In the genomic region with DNA sequence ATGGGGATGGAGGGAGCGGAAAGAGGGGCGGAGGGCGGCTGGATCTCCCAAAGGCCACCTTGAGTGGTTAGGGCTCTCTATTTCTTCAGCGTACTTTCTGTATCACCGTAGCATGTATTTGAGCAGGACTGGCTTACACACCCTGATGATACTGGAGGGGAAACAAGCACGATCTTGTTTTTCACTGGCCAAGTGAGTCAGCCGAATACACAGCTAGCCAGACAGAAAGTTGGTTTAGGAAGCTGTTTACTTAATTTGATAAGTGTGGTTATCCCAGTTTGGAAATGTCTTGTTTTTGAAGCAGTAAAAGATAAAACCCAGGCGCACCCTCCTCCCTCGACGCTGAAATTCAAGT, we compare ENCODE assay signal across 8 cellular contexts. TPM values are rescaled to one million over a fixed set of nuclear protein-coding genes. Genes with fewer than 3 reads are reported as not detected.
A peak's percentile ranks its signal among the peaks of the same experiment; 100 is the strongest.
DNase-seq lines count a peak whose midpoint lies in the region; TF ChIP-seq lines count a peak whose summit lies in the region.

No MANE protein-coding gene starts in this region.

- H3K27ac Mint-ChIP-seq in stimulated activated naive CD8-positive, alpha-beta T cell treated with anti-CD3 and anti-CD28 coated beads, Interleukin-15, Interleukin-2, amounts not matched to agents 100 ng/mL and 50 ng/mL, for 24 hours, result peak overlapping the region; percentile 94

- H3K36me3 Mint-ChIP-seq in stimulated activated naive CD8-positive, alpha-beta T cell treated with anti-CD3 and anti-CD28 coated beads, Interleukin-15, Interleukin-2, amounts not matched to agents 100 ng/mL and 50 ng/mL, for 24 hours (ENCODE audit: low read depth), result peaks cover 11% of the 10 kb centered on the region

- peaks cover 40% of the 10 kb centered on the region for H3K4me1 ChIP-seq in Loucy (ENCODE audit: insufficient read depth, low read length, poor library complexity, severe bottlenecking)
- H3K4me1 ChIP-seq in breast epithelium, result peaks cover 0 to 6% of the 10 kb centered on the region in 2 donors

- POLR2A ChIA-PET in HEK293T (lab: Yijun Ruan, JAX), result interaction anchor here (0.6 to 2.2 kb wide), 18 partner anchors 9 to 1504 kb away, joined by 3 to 17 read pairs (median 4); a partner anchor contains a TSS

- TF ChIP-seq POLR2A in breast epithelium (IDR thresholded peaks at IDR 0.05), result no peak

- H3K27me3 ChIP-seq in Loucy (ENCODE audit: insufficient read depth, low read length, poor library complexity, severe bottlenecking), result no peaks in the 10 kb centered on the region
- no peaks in the 10 kb centered on the region for H3K27me3 ChIP-seq in breast epithelium
- no peaks in the 10 kb centered on the region for H3K27me3 ChIP-seq in layer of hippocampus (ENCODE audit: control insufficient read depth, insufficient read depth, low read length)

- CTCF ChIA-PET in HEK293T (lab: Yijun Ruan, JAX), result interaction anchor here (0.6 to 1.2 kb wide), 3 partner anchors 9 to 889 kb away, joined by 3 to 4 read pairs (median 3); no protein-coding TSS in a partner anchor

- peaks cover 47% of the 10 kb centered on the region for H4K20me1 ChIP-seq in Loucy (ENCODE audit: insufficient read depth, low read length, poor library complexity, severe bottlenecking)

- peak overlapping the region; percentile 98 for H3K4me3 ChIP-seq in Loucy (ENCODE audit: low read length, poor library complexity, severe bottlenecking)
- H3K4me3 ChIP-seq in breast epithelium, result peak overlapping the region; percentile 72 to 89 (median 74)

- peak; percentile 19 for DNase-seq in activated effector memory CD4-positive, alpha-beta T cell treated with Interleukin-2 at 50 U/mL for 16 hours
- DNase-seq in activated effector memory CD4-positive, alpha-beta T cell treated with anti-CD3 and anti-CD28 coated beads, Interleukin-2, amount 50 U/mL, for 16 hours, result no peak
- DNase-seq in breast epithelium (ENCODE audit: low spot score in 2 of 2) (no peak), HEK293T (ENCODE audit: extremely low spot score) (no peak), NCI-H2029 treated with DMSO at 0.1 percent for 48 hours (lab: John Stamatoyannopoulos, UW) (no peak)

- peaks cover 56% of the 10 kb centered on the region for H3K79me2 ChIP-seq in Loucy (ENCODE audit: insufficient read depth, low read length)

- no peaks in the 10 kb centered on the region for H3K9me2 ChIP-seq in Loucy (replicated peaks; ENCODE audit: low read depth, low read length)

- peak overlapping the region; percentile 93 for H3K9ac ChIP-seq in Loucy (ENCODE audit: low read depth, low read length, poor library complexity, severe bottlenecking)

- peak overlapping the region; percentile 96 for H3K4me2 ChIP-seq in Loucy (ENCODE audit: low read depth, low read length, poor library complexity, severe bottlenecking)

- H3K27ac ChIP-seq in breast epithelium, result peak overlapping the region; percentile 93 to 98
- H3K27ac ChIP-seq in layer of hippocampus (ENCODE audit: low read depth, low read length), result peak overlapping the region; percentile 81

- H2AFZ ChIP-seq in Loucy (ENCODE audit: low read length), result peak overlapping the region; percentile 81; the same call in 1 of the 2 replicates

- H3K36me3 ChIP-seq in Loucy (ENCODE audit: insufficient read depth, low read length) (no peaks in the 10 kb centered on the region), breast epithelium (no peaks in the 10 kb centered on the region)

- no peak for TF ChIP-seq CTCF in Loucy (conservative IDR thresholded peaks at IDR 0.05; ENCODE audit: low read length)
- no peak for TF ChIP-seq CTCF in breast epithelium (IDR thresholded peaks at IDR 0.05)

- H3K4me1 Mint-ChIP-seq in stimulated activated naive CD8-positive, alpha-beta T cell treated with anti-CD3 and anti-CD28 coated beads, Interleukin-15, Interleukin-2, amounts not matched to agents 100 ng/mL and 50 ng/mL, for 24 hours (ENCODE audit: low read depth), result peaks cover 58% of the 10 kb centered on the region

- H3K27me3 Mint-ChIP-seq in stimulated activated naive CD8-positive, alpha-beta T cell treated with anti-CD3 and anti-CD28 coated beads, Interleukin-15, Interleukin-2, amounts not matched to agents 100 ng/mL and 50 ng/mL, for 24 hours, result no peaks in the 10 kb centered on the region

- peak overlapping the region; percentile 100 for H3K4me3 Mint-ChIP-seq in stimulated activated naive CD8-positive, alpha-beta T cell treated with anti-CD3 and anti-CD28 coated beads, Interleukin-15, Interleukin-2, amounts not matched to agents 100 ng/mL and 50 ng/mL, for 24 hours

- H3K9me3 ChIP-seq in Loucy (ENCODE audit: insufficient read depth, low read depth, low read length), result no peaks in the 10 kb centered on the region
- no peaks in the 10 kb centered on the region for H3K9me3 ChIP-seq in breast epithelium

- no peaks in the 10 kb centered on the region for H3K9me3 Mint-ChIP-seq in stimulated activated naive CD8-positive, alpha-beta T cell treated with anti-CD3 and anti-CD28 coated beads, Interleukin-15, Interleukin-2, amounts not matched to agents 100 ng/mL and 50 ng/mL, for 24 hours

- no peaks in the 10 kb centered on the region for H3F3A ChIP-seq in Loucy (ENCODE audit: low read depth)

- intact Hi-C loops in breast epithelium (cut with DNase I; ENCODE audit: low total_unique reads), result no loop called here

TF ChIP-seq in HEK293T, 16 proteins besides CTCF, POLR2A, EP300 and RAD21:
- TF ChIP-seq LEF1 (IDR thresholded peaks at IDR 0.05; ENCODE audit: borderline replicate concordance) (no peak), ARNT (IDR thresholded peaks at IDR 0.05) (no peak), L3MBTL2 (conservative IDR thresholded peaks at IDR 0.05) (no peak), FOXM1 (IDR thresholded peaks at IDR 0.05; ENCODE audit: borderline replicate concordance) (no peak), BHLHE40 (IDR thresholded peaks at IDR 0.05; ENCODE audit: borderline replicate concordance) (no peak), HDGF (IDR thresholded peaks at IDR 0.05; ENCODE audit: borderline replicate concordance) (no peak), TARDBP (IDR thresholded peaks at IDR 0.05) (no peak), SUZ12 (IDR thresholded peaks at IDR 0.05) (no peak)
- TF ChIP-seq, protein P1, sequence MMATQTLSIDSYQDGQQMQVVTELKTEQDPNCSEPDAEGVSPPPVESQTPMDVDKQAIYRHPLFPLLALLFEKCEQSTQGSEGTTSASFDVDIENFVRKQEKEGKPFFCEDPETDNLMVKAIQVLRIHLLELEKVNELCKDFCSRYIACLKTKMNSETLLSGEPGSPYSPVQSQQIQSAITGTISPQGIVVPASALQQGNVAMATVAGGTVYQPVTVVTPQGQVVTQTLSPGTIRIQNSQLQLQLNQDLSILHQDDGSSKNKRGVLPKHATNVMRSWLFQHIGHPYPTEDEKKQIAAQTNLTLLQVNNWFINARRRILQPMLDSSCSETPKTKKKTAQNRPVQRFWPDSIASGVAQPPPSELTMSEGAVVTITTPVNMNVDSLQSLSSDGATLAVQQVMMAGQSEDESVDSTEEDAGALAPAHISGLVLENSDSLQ (IDR thresholded peaks at IDR 0.05), result no peak

RNA-seq across cellular contexts. Expression of a gene that starts 0.5 kb away (rescaled TPM):
- 10 to 100 TPM; 61.6 to 80.8 (median 74.3) TPM for total RNA-seq in breast epithelium

RNA-seq across cellular contexts. Expression of a gene that starts 49.7 kb away (rescaled TPM):
- total RNA-seq in breast epithelium, result 10 to 100 TPM; 22.2 to 33.0 (median 23.9) TPM
